Comparison of ENCODE assay signal across 8 cellular contexts in genomic region chr22:38239101-38239761, GRCh38. TPM values are rescaled to one million over a fixed set of nuclear protein-coding genes. Genes with fewer than 3 reads are reported as not detected.
A peak's percentile ranks its signal among the peaks of the same experiment; 100 is the strongest.
DNase-seq lines count a peak whose midpoint lies in the region; ATAC-seq and TF ChIP-seq lines count a peak whose summit lies in the region.

No MANE protein-coding gene starts in this region.

- DNase-seq in NCI-H226: peak; percentile 62
- DNase-seq in mucosa of descending colon: no peak
- DNase-seq in NCI-H2171 treated with DMSO at 0.1 percent for 48 hours (lab: John Stamatoyannopoulos, UW): no peak
- DNase-seq in activated effector memory CD4-positive, alpha-beta T cell treated with anti-CD3 and anti-CD28 coated beads, Interleukin-2, amount 50 U/mL, for 16 hours: no peak

- peaks cover 9 to 17% of the 10 kb centered on the region in 2 donors for H3K36me3 ChIP-seq in esophagus (ENCODE audit: control insufficient read depth in 2 of 2, insufficient read depth in 2 of 2, low read length in 1 of 2)
- no peaks in the 10 kb centered on the region for H3K36me3 ChIP-seq in mucosa of descending colon (ENCODE audit: low read depth)

- peaks cover 17 to 28% of the 10 kb centered on the region in 2 donors for H3K4me1 ChIP-seq in esophagus (ENCODE audit: control insufficient read depth in 2 of 2, insufficient read depth in 2 of 2, low read length in 1 of 2)
- H3K4me1 ChIP-seq in mucosa of descending colon (ENCODE audit: low read depth): peaks cover 50% of the 10 kb centered on the region

- intact Hi-C loops in mucosa of descending colon (cut with DNase I, micrococcal nuclease): no loop called here

- 40 to 54% methylated on average over 14 of the region's 14 CpGs for WGBS in esophagus, 2 donors

- no peaks in the 10 kb centered on the region for H3K9me3 ChIP-seq in esophagus (ENCODE audit: control insufficient read depth in 2 of 2, insufficient read depth in 1 of 2, low read depth in 1 of 2, low read length in 1 of 2)
- no peaks in the 10 kb centered on the region for H3K9me3 ChIP-seq in mucosa of descending colon

- H3K4me3 ChIP-seq in esophagus (ENCODE audit: low read depth in 1 of 2, low read length in 2 of 2): no peak overlapping the region
- H3K4me3 ChIP-seq in mucosa of descending colon: no peak overlapping the region

- H3K27me3 ChIP-seq in esophagus (ENCODE audit: control insufficient read depth in 1 of 2, insufficient read depth in 2 of 2, low read length in 2 of 2): no peaks in the 10 kb centered on the region

- peak; percentile 35 for ATAC-seq in mucosa of descending colon
- no peak for ATAC-seq in HG03469 (IDR thresholded peaks at IDR 0.05; ENCODE audit: unreplicated experiment)
- no peak for ATAC-seq in HG03457 (IDR thresholded peaks at IDR 0.05; ENCODE audit: unreplicated experiment)

- H3K27ac ChIP-seq in 22Rv1: no peak overlapping the region
- H3K27ac ChIP-seq in esophagus (ENCODE audit: low read depth in 2 of 2, low read length in 1 of 2): peak overlapping the region; percentile 65 to 77

- TF ChIP-seq CTCF in 22Rv1 (IDR thresholded peaks at IDR 0.05) (0 out of 2 replicates have a peak, but pooled peaks have one; percentile 8), mucosa of descending colon (IDR thresholded peaks at IDR 0.05) (no peak)

RNA-seq across cellular contexts. Expression of gene TMEM184B, which starts 33.6 kb away (rescaled TPM):
- 10 to 100 TPM; 10.8 to 14.4 TPM for polyA plus RNA-seq in esophagus
- 10 to 100 TPM; 35.9 to 63.1 (median 38.2) TPM for total RNA-seq in mucosa of descending colon

RNA-seq across cellular contexts. Expression of gene MAFF, which starts 37.4 kb away (rescaled TPM):
- 10 to 100 TPM; 34.7 to 99.6 TPM for polyA plus RNA-seq in esophagus
- 10 to 100 TPM; 16.7 to 26.5 (median 25.6) TPM for total RNA-seq in mucosa of descending colon

RNA-seq across cellular contexts. Expression of gene PLA2G6, which starts 57.6 kb away (rescaled TPM):
- polyA plus RNA-seq in esophagus: 10 to 100 TPM; 14.5 to 36.3 TPM
- total RNA-seq in mucosa of descending colon: 10 to 100 TPM; 28.5 to 38.7 (median 35.9) TPM
